Comparison of ENCODE assay signal across 9 cellular contexts in genomic region chr9:124220551-124221451, GRCh38. TPM values are rescaled to one million over a fixed set of nuclear protein-coding genes. Genes with fewer than 3 reads are reported as not detected.
DNase-seq lines count a peak whose midpoint lies in the region; ATAC-seq and TF ChIP-seq lines count a peak whose summit lies in the region.
"Had no signal": no experiment of that assay in that cellular context is flagged by ENCODE, and none has a peak within 500 bp of the region (broad histone marks: within the 10 kb centered on the region; RNA-seq: fewer than 3 reads in every experiment).

No MANE protein-coding gene starts in this region.

- H4K91ac ChIP-seq in IMR-90 (ENCODE audit: insufficient read depth, low read depth, low read length), result no peak overlapping the region

- BruUV-seq in IMR-90 (replicated peaks; lab: Mats Ljungman, UMichigan), result no TSS peak

- H3K27ac ChIP-seq in IMR-90 (ENCODE audit: insufficient read depth, low read length), result no peak overlapping the region
- no peak overlapping the region for H3K27ac ChIP-seq in brain microvascular endothelial cell
- peak overlapping the region; percentile 67 for H3K27ac ChIP-seq in lower lobe of right lung

- no peaks in the 10 kb centered on the region for H3K9me3 ChIP-seq in IMR-90 (ENCODE audit: control insufficient read depth, insufficient read depth, low read length)
- H3K9me3 ChIP-seq in lower lobe of right lung, result no peaks in the 10 kb centered on the region

- TF ChIP-seq CTCF in AG10803 (conservative IDR thresholded peaks at IDR 0.05; ENCODE audit: low read length) (no peak), IMR-90 (conservative IDR thresholded peaks at IDR 0.05; ENCODE audit: low read depth, low read length) (no peak), brain microvascular endothelial cell (IDR thresholded peaks at IDR 0.05; ENCODE audit: low read depth, low read length, missing control alignments) (no peak), lower lobe of right lung (IDR thresholded peaks at IDR 0.05) (no peak)

- no peak overlapping the region for H2BK20ac ChIP-seq in IMR-90 (ENCODE audit: low read depth, low read length)

- in situ Hi-C loops in IMR-90 (cut with MboI; ENCODE audit: low sequenced_read_pairs) (no loop called here), brain microvascular endothelial cell (cut with HindIII; ENCODE audit: low pct_ligation_motif_present, low sequenced_read_pairs) (no loop called here)

- CTCF ChIA-PET in IMR-90 (lab: Yijun Ruan, JAX), result no interaction called here

- no peak overlapping the region for H4K8ac ChIP-seq in IMR-90 (ENCODE audit: low read depth in 2 of 2, low read length in 2 of 2)

- H3K4me1 ChIP-seq in IMR-90 (ENCODE audit: control insufficient read depth, insufficient read depth, low read length) (peaks cover 14% of the 10 kb centered on the region), lower lobe of right lung (peaks cover 77% of the 10 kb centered on the region)

- H2BK15ac ChIP-seq in IMR-90 (ENCODE audit: low read depth, low read length), result no peak overlapping the region

- H3K4me2 ChIP-seq in IMR-90 (ENCODE audit: low read depth, low read length), result peak overlapping the region; percentile 41; the same call in 1 of the 2 replicates

- H2AFZ ChIP-seq in IMR-90 (replicated peaks; ENCODE audit: low read length, poor library complexity), result peak overlapping the region; percentile 77

- no peak overlapping the region for H3K23ac ChIP-seq in IMR-90 (ENCODE audit: low read depth, low read length)

- no peak overlapping the region for H2AK9ac ChIP-seq in IMR-90 (replicated peaks; ENCODE audit: low read depth, low read length, poor library complexity)

- no peak overlapping the region for H3K4ac ChIP-seq in IMR-90 (ENCODE audit: low read depth, low read length)

- H3K36me3 ChIP-seq in IMR-90 (ENCODE audit: control insufficient read depth, insufficient read depth, low read length), result no peaks in the 10 kb centered on the region
- H3K36me3 ChIP-seq in brain microvascular endothelial cell (replicated peaks), result no peaks in the 10 kb centered on the region
- H3K36me3 ChIP-seq in lower lobe of right lung, result no peaks in the 10 kb centered on the region

- WGBS in IMR-90 (ENCODE audit: extremely low coverage in 2 of 2, insufficient read length in 1 of 2), 2 experiments, result no CpG with 5 or more reads among the region's 10 CpGs

- H3K9ac ChIP-seq in IMR-90 (ENCODE audit: low read depth, low read length), result no peak overlapping the region

- H3K79me1 ChIP-seq in IMR-90 (ENCODE audit: low read depth in 1 of 2, low read length in 2 of 2), result no peaks in the 10 kb centered on the region

- no peak overlapping the region for H3K18ac ChIP-seq in IMR-90 (ENCODE audit: low read depth, low read length)

- TF ChIP-seq RAD21 in IMR-90 (IDR thresholded peaks at IDR 0.05; ENCODE audit: low read length), result no peak

- no peak overlapping the region for H2BK120ac ChIP-seq in IMR-90 (ENCODE audit: low read depth, low read length)

- no peak overlapping the region for H3K56ac ChIP-seq in IMR-90 (ENCODE audit: extremely low read depth, insufficient read depth, low read length)

- H3K14ac ChIP-seq in IMR-90 (replicated peaks; ENCODE audit: low read depth, low read length), result no peak overlapping the region

- dilution Hi-C loops in IMR-90 (cut with HindIII; ENCODE audit: low sequenced_read_pairs, unreplicated experiment), result no loop called here

- intact Hi-C loops in IMR-90 (cut with micrococcal nuclease) (no loop called here), lower lobe of right lung (cut with DNase I) (no loop called here)

- TF ChIP-seq POLR2A in IMR-90 (IDR thresholded peaks at IDR 0.05; ENCODE audit: low read depth, low read length), result no peak

- H2AK5ac ChIP-seq in IMR-90 (ENCODE audit: low read depth, low read length), result no peak overlapping the region; the same call in 1 of the 2 replicates

- no peaks in the 10 kb centered on the region for H4K20me1 ChIP-seq in IMR-90 (ENCODE audit: insufficient read depth, low read length)

- no peak overlapping the region for H2BK5ac ChIP-seq in IMR-90 (ENCODE audit: low read depth, low read length, poor library complexity, severe bottlenecking)

- H4K5ac ChIP-seq in IMR-90 (ENCODE audit: low read depth, low read length), result no peak overlapping the region

- H3K4me3 ChIP-seq in AG10803 (ENCODE audit: low read length), result no peak overlapping the region
- no peak overlapping the region for H3K4me3 ChIP-seq in IMR-90 (ENCODE audit: insufficient read depth, low read depth, low read length)
- H3K4me3 ChIP-seq in brain microvascular endothelial cell (ENCODE audit: low read depth, low read length), result no peak overlapping the region
- H3K4me3 ChIP-seq in lower lobe of right lung, result no peak overlapping the region
- H3K4me3 ChIP-seq: GM12878 had no signal

- H3K27me3 ChIP-seq in IMR-90 (ENCODE audit: control insufficient read depth, insufficient read depth, low read length), result peaks cover 2% of the 10 kb centered on the region
- no peaks in the 10 kb centered on the region for H3K27me3 ChIP-seq in brain microvascular endothelial cell (replicated peaks)
- no peaks in the 10 kb centered on the region for H3K27me3 ChIP-seq in lower lobe of right lung (ENCODE audit: low read depth)

- peaks cover 11% of the 10 kb centered on the region for H3K9me1 ChIP-seq in IMR-90 (ENCODE audit: insufficient read depth, low read length)

- POLR2A ChIA-PET in IMR-90 (lab: Charles Lee; ENCODE audit: unreplicated experiment), result no interaction called here

- DNase-seq in AG10803 (ENCODE audit: low read depth) (peak; percentile 44), IMR-90 (peak; percentile 52), brain microvascular endothelial cell (peak; percentile 28), lower lobe of right lung (no peak), NOMO-1 treated with dmso at 0.1 percent for 144 hours (lab: John Stamatoyannopoulos, UW; ENCODE audit: unreplicated experiment) (no peak), cerebellar nuclear complex (lab: John Stamatoyannopoulos, UW) (no peak)

- peak; percentile 64 for ATAC-seq in IMR-90 (ENCODE audit: low read depth)
- ATAC-seq in lower lobe of right lung, result peak; percentile 47 to 64
- no peak for ATAC-seq in GM21367 (IDR thresholded peaks at IDR 0.05; ENCODE audit: unreplicated experiment)
- no peak for ATAC-seq in HG03469 (IDR thresholded peaks at IDR 0.05; ENCODE audit: unreplicated experiment)
- ATAC-seq: GM12878 had no signal

TF ChIP-seq in IMR-90, 13 proteins besides CTCF, POLR2A, EP300 and RAD21:
- TF ChIP-seq NFE2L2 (IDR thresholded peaks at IDR 0.05; ENCODE audit: low read depth, low read length) (no peak), USF2 (IDR thresholded peaks at IDR 0.05; ENCODE audit: low read depth, low read length) (no peak), CEBPB (IDR thresholded peaks at IDR 0.05; ENCODE audit: low read depth, low read length) (no peak), RCOR1 (IDR thresholded peaks at IDR 0.05; ENCODE audit: insufficient replicate concordance, low read length) (no peak)

RNA-seq across cellular contexts. Expression of gene NEK6, which starts 36.9 kb away (rescaled TPM):
- 77.8 and 79.9 TPM in 2 replicates for total RNA-seq in IMR-90 (2012; rRNA removed)
- 110 and 112 TPM in 2 replicates for polyA plus RNA-seq in IMR-90 (2012; rRNA removed)
- 55.9 and 71.1 TPM in 2 replicates for polyA plus RNA-seq in IMR-90 (2012; cell fraction: cytosol; rRNA removed)
- 133 and 147 TPM in 2 replicates for polyA plus RNA-seq in IMR-90 (2012; cell fraction: nucleus; rRNA removed; ENCODE audit: low replicate concordance)
- total RNA-seq in lower lobe of right lung, result 125 TPM

Comparison
In these comparisons a context has a peak if more than half of its experiments do, and no peak if none do; other contexts are left out.
1. DNase-seq: peak in AG10803 (single experiment), IMR-90 (single experiment) and brain microvascular endothelial cell (single experiment); none in lower lobe of right lung (single experiment), NOMO-1 treated with dmso at 0.1 percent for 144 hours (single experiment) and cerebellar nuclear complex (0 of 2).
2. ATAC-seq: peak in IMR-90 (single experiment) and lower lobe of right lung (2 of 2); none in GM21367 (single experiment) and HG03469 (single experiment).